In genomic region chr14:96268426-96269358, GRCh38 we compare ENCODE assay signal across 8 cellular contexts. TPM values are rescaled to one million over a fixed set of nuclear protein-coding genes. Genes with fewer than 3 reads are reported as not detected.
DNase-seq lines count a peak whose midpoint lies in the region; ATAC-seq, FAIRE-seq and TF ChIP-seq lines count a peak whose summit lies in the region.
"Had no signal": no experiment of that assay in that cellular context is flagged by ENCODE, and none has a peak within 500 bp of the region (broad histone marks: within the 10 kb centered on the region; RNA-seq: fewer than 3 reads in every experiment).

No MANE protein-coding gene starts in this region.

- in situ Hi-C loops in mammary epithelial cell (cut with MboI; ENCODE audit: low sequenced_read_pairs in 2 of 2) (loop anchor here (25.0 kb wide), 2 partner anchors 706 to 731 kb away; partner anchors contain the start of gene GLRX5 (in 1 of the 2)), HepG2 (cut with HindIII; ENCODE audit: extremely low pct_ligation_motif_present, low pct_unique_long_range_greater_than_20kb) (no loop called here)

- H3K36me3 Mint-ChIP-seq in natural killer cell treated with Interleukin-12 subunit alpha and Interleukin-12 subunit beta and Interleukin-15 and Interleukin-18, amount 100 ng/mL, for 72 hours = no peaks in the 10 kb centered on the region

- no peak overlapping the region for H3K23ac ChIP-seq in mesendoderm (ENCODE audit: low read length)

- H3K27ac Mint-ChIP-seq in natural killer cell treated with Interleukin-12 subunit alpha and Interleukin-12 subunit beta and Interleukin-15 and Interleukin-18, amount 100 ng/mL, for 72 hours = no peak overlapping the region

- H3K27me3 Mint-ChIP-seq in natural killer cell treated with Interleukin-12 subunit alpha and Interleukin-12 subunit beta and Interleukin-15 and Interleukin-18, amount 100 ng/mL, for 72 hours = peaks cover 4 to 16% of the 10 kb centered on the region in 2 donors

- no peaks in the 10 kb centered on the region for H3K36me3 ChIP-seq in mammary epithelial cell (ENCODE audit: insufficient read depth, low read length)
- H3K36me3 ChIP-seq in HepG2 (replicated peaks in 1 of 2; ENCODE audit: control insufficient read depth in 1 of 2, insufficient read depth in 2 of 2, low read length in 2 of 2) = no peaks in the 10 kb centered on the region
- no peaks in the 10 kb centered on the region for H3K36me3 ChIP-seq in urinary bladder (ENCODE audit: insufficient read depth)
- H3K36me3 ChIP-seq in mesendoderm (ENCODE audit: control insufficient read depth, insufficient read depth, low read length) = no peaks in the 10 kb centered on the region

- H4K8ac ChIP-seq in mesendoderm (ENCODE audit: low read depth, low read length) = no peak overlapping the region

- ATAC-seq in HepG2 (peak; percentile 74), HG03432 (IDR thresholded peaks at IDR 0.05; ENCODE audit: unreplicated experiment) (no peak)
- ATAC-seq in natural killer cell treated with Interleukin-12 subunit alpha and Interleukin-12 subunit beta and Interleukin-15 and Interleukin-18, amount 100 ng/mL, for 72 hours = no peak

- no peak overlapping the region for H2BK15ac ChIP-seq in mesendoderm (replicated peaks; ENCODE audit: low read depth)

- H3K27me3 ChIP-seq in mammary epithelial cell (ENCODE audit: insufficient read depth, low read length) (no peaks in the 10 kb centered on the region), HepG2 (ENCODE audit: control insufficient read depth in 1 of 2, insufficient read depth in 2 of 2, low read length in 2 of 2) (peaks cover 0 to 13% of the 10 kb centered on the region in 2 experiments; a peak in 1 of 5 replicates), mesendoderm (ENCODE audit: insufficient read depth, low read length, poor library complexity) (no peaks in the 10 kb centered on the region)

- no peak overlapping the region for H2BK120ac ChIP-seq in mesendoderm (ENCODE audit: low read depth, low read length)

- no peak overlapping the region for H3K18ac ChIP-seq in mesendoderm (ENCODE audit: low read length)

- H3K4me1 ChIP-seq in mammary epithelial cell (ENCODE audit: insufficient read depth, low read length) (peaks cover 46% of the 10 kb centered on the region), HepG2 (ENCODE audit: insufficient read depth, low read length) (peaks cover 22% of the 10 kb centered on the region), urinary bladder (ENCODE audit: insufficient read depth) (no peaks in the 10 kb centered on the region), mesendoderm (ENCODE audit: control insufficient read depth, low read depth, low read length) (no peaks in the 10 kb centered on the region)

- DNase-seq in HPDE6-E6E7 (ENCODE audit: extremely low spot score) (peak; percentile 89), mammary epithelial cell (peak; percentile 99), HepG2 (ENCODE audit: low spot score) (no peak), mesendoderm (no peak)
- no peak for DNase-seq in natural killer cell treated with Interleukin-12 subunit alpha and Interleukin-12 subunit beta and Interleukin-15 and Interleukin-18, amount 100 ng/mL, for 72 hours (ENCODE audit: low spot score)

- H2BK5ac ChIP-seq in mesendoderm (ENCODE audit: low read length) = no peak overlapping the region

- intact Hi-C loops in mammary epithelial cell (cut with micrococcal nuclease) = no loop called here
- intact Hi-C loops in HepG2 (cut with micrococcal nuclease; ENCODE audit: unreplicated experiment) = loop anchor here (10.0 kb wide), 1 partner anchor 64 kb away; the partner anchor contains the start of gene BDKRB2

- peak overlapping the region; percentile 50 for H2AFZ ChIP-seq in mammary epithelial cell (ENCODE audit: low read depth, low read length)
- no peak overlapping the region for H2AFZ ChIP-seq in HepG2 (ENCODE audit: low read length)

- CTCF ChIA-PET in mammary epithelial cell (lab: Charles Lee; ENCODE audit: low non-redundant PET) (interaction anchor here (0.7 kb wide), 1 partner anchor 488 kb away, joined by 3 read pairs; no protein-coding TSS in a partner anchor), HepG2 (lab: Yijun Ruan, JAX; ENCODE audit: low intra/inter-chr PET ratio, low total read pairs) (no interaction called here)

- H3K9me3 Mint-ChIP-seq in natural killer cell treated with Interleukin-12 subunit alpha and Interleukin-12 subunit beta and Interleukin-15 and Interleukin-18, amount 100 ng/mL, for 72 hours = no peaks in the 10 kb centered on the region

- TF ChIP-seq POLR2A in HepG2 (IDR thresholded peaks at IDR 0.05; ENCODE audit: insufficient read depth in 1 of 2, low read depth in 2 of 2, low read length in 2 of 2) = no peak

- H3K79me2 ChIP-seq in mammary epithelial cell (ENCODE audit: insufficient read depth, low read length) = no peaks in the 10 kb centered on the region
- H3K79me2 ChIP-seq in HepG2 (ENCODE audit: insufficient read depth, low read length) = no peaks in the 10 kb centered on the region
- no peaks in the 10 kb centered on the region for H3K79me2 ChIP-seq in mesendoderm (ENCODE audit: control insufficient read depth, insufficient read depth, low read length)

- peaks cover 0 to 3% of the 10 kb centered on the region in 2 donors for H3K4me1 Mint-ChIP-seq in natural killer cell treated with Interleukin-12 subunit alpha and Interleukin-12 subunit beta and Interleukin-15 and Interleukin-18, amount 100 ng/mL, for 72 hours (ENCODE audit: low read depth in 2 of 2)

- BruUV-seq in mammary epithelial cell (replicated peaks; lab: Mats Ljungman, UMichigan) (TSS peak; percentile 81), HepG2 (replicated peaks; lab: Mats Ljungman, UMichigan) (no TSS peak)

- no peak overlapping the region for H2AK5ac ChIP-seq in mesendoderm (ENCODE audit: low read length)

- no peak overlapping the region for H4K5ac ChIP-seq in mesendoderm (ENCODE audit: low read length)

- H4K20me1 ChIP-seq in mammary epithelial cell (ENCODE audit: insufficient read depth, low read length) (no peaks in the 10 kb centered on the region), HepG2 (ENCODE audit: insufficient read depth, low read length) (no peaks in the 10 kb centered on the region)

- H3K4ac ChIP-seq in mesendoderm (ENCODE audit: low read depth, low read length) = no peak overlapping the region

- H3K4me3 ChIP-seq in mammary epithelial cell (replicated peaks in 1 of 3; ENCODE audit: insufficient read depth in 1 of 3, low read depth in 2 of 3, low read length in 3 of 3) = no peak overlapping the region
- H3K4me3 ChIP-seq in HepG2 (replicated peaks in 1 of 3; ENCODE audit: insufficient read depth in 1 of 3, low read depth in 2 of 3, low read length in 3 of 3) = peak overlapping the region in 1 of 3 experiments; percentile 2; a peak in 1 of 6 replicates
- H3K4me3 ChIP-seq in urinary bladder (ENCODE audit: low read depth, low read length) = no peak overlapping the region
- H3K4me3 ChIP-seq in mesendoderm (ENCODE audit: low read length) = no peak overlapping the region

- POLR2A ChIA-PET in HepG2 (lab: Yijun Ruan, JAX) = no interaction called here

- H3K4me2 ChIP-seq in mammary epithelial cell (ENCODE audit: insufficient read depth, low read depth, low read length) (peak overlapping the region; percentile 30), HepG2 (ENCODE audit: low read depth, low read length) (peak overlapping the region; percentile 47), mesendoderm (ENCODE audit: low read length) (no peak overlapping the region)

- WGBS in mammary epithelial cell (ENCODE audit: low coverage, missing lambda C conversion rate) = 47% methylated on average over 15 of the region's 22 CpGs
- WGBS in HepG2 (ENCODE audit: low lambda C conversion rate) = 27% methylated on average over 16 of the region's 22 CpGs
- 66% methylated on average over 22 of the region's 22 CpGs for WGBS in urinary bladder
- no CpG with 5 or more reads among the region's 22 CpGs for WGBS in mesendoderm (ENCODE audit: extremely low coverage, insufficient coverage, low lambda C conversion rate)

- H3K9ac ChIP-seq in mammary epithelial cell (ENCODE audit: insufficient read depth, low read length) (peak overlapping the region; percentile 2), HepG2 (ENCODE audit: insufficient read depth, low read depth, low read length) (no peak overlapping the region), mesendoderm (ENCODE audit: low read length) (no peak overlapping the region)

- no peak overlapping the region for H3K56ac ChIP-seq in mesendoderm (ENCODE audit: low read length)

- TF ChIP-seq CTCF in mammary epithelial cell (conservative IDR thresholded peaks at IDR 0.05 in 1 of 2, IDR thresholded peaks at IDR 0.05 in 1 of 2; ENCODE audit: extremely low read depth in 1 of 2, insufficient read depth in 1 of 2, low read depth in 1 of 2, low read length in 2 of 2) (no peak), HepG2 (CRISPR knock-in tag; IDR thresholded peaks at IDR 0.05) (no peak)

- TF ChIP-seq EP300 in HepG2 (IDR thresholded peaks at IDR 0.05; ENCODE audit: low read depth in 2 of 2, low read length in 2 of 2) (no peak), HepG2 (CRISPR knock-in tag; IDR thresholded peaks at IDR 0.05; ENCODE audit: borderline replicate concordance) (no peak)

- no peaks in the 10 kb centered on the region for H3K79me1 ChIP-seq in mesendoderm (ENCODE audit: low read length)

- dilution Hi-C loops in mammary epithelial cell (cut with HindIII; ENCODE audit: low sequenced_read_pairs) = loop anchor here (25.0 kb wide), 1 partner anchor 156 kb away; no protein-coding TSS in a partner anchor

- no peak overlapping the region for H3K4me3 Mint-ChIP-seq in natural killer cell treated with Interleukin-12 subunit alpha and Interleukin-12 subunit beta and Interleukin-15 and Interleukin-18, amount 100 ng/mL, for 72 hours

- TF ChIP-seq RAD21 in HepG2 (CRISPR knock-in tag; IDR thresholded peaks at IDR 0.05) = no peak

- FAIRE-seq in HepG2 (lab: Jason Lieb, UNC) = no peak

- H3K27ac ChIP-seq in mammary epithelial cell (ENCODE audit: insufficient read depth, low read depth, low read length) = peak overlapping the region; percentile 78
- H3K27ac ChIP-seq in HepG2 (ENCODE audit: extremely low read length, insufficient read depth, low read length) = no peak overlapping the region
- peak overlapping the region; percentile 45 for H3K27ac ChIP-seq in urinary bladder (ENCODE audit: low read depth)
- H3K27ac ChIP-seq in mesendoderm (ENCODE audit: low read depth, low read length) = no peak overlapping the region

- H3K9me3 ChIP-seq in mammary epithelial cell (replicated peaks; ENCODE audit: insufficient read depth, low read length) (peaks cover 10% of the 10 kb centered on the region), HepG2 (ENCODE audit: low read length) (peaks cover 7% of the 10 kb centered on the region; the same call in 1 of the 2 replicates)

RNA-seq across cellular contexts. Expression of gene BDKRB1, which starts 12.7 kb away (rescaled TPM):
- total RNA-seq in mammary epithelial cell (1 to 10 TPM in 1 of 2 donors, under 1 TPM in 1; 0.17 to 4.8 TPM), HepG2 (2016; rRNA removed; fragmentation: Illumina TruSeq; extraction: Trizol) (not detected in 2 replicates), urinary bladder (3.0 TPM)
- polyA plus RNA-seq in mammary epithelial cell (3.7 TPM), HepG2 (2011; rRNA removed) (0.05 TPM in 1 of 2 replicates, not detected in the other), urinary bladder (2.9 TPM)
- 6.9 TPM for polyA minus RNA-seq in mammary epithelial cell
- not detected in 2 replicates for total RNA-seq in HepG2 (2016; cell fraction: cytosol; rRNA removed; fragmentation: Illumina TruSeq; extraction: Trizol; ENCODE audit: low read depth)
- total RNA-seq in HepG2 (2016; cell fraction: insoluble cytoplasmic fraction; rRNA removed; fragmentation: Illumina TruSeq; extraction: Trizol) = not detected in 2 replicates
- not detected in 2 replicates for total RNA-seq in HepG2 (2016; cell fraction: membrane; rRNA removed; fragmentation: Illumina TruSeq; extraction: Trizol)
- not detected in 2 replicates for total RNA-seq in HepG2 (2016; cell fraction: nucleus; rRNA removed; fragmentation: Illumina TruSeq; extraction: Trizol)
- polyA plus RNA-seq in HepG2 (2011; cell fraction: cytosol; rRNA removed) = not detected in 2 replicates
- not detected in 2 replicates for polyA plus RNA-seq in HepG2 (2011; cell fraction: nucleus; rRNA removed)
- polyA plus RNA-seq in HepG2 (2012) = not detected in 2 replicates
- not detected in 2 replicates for polyA plus RNA-seq in HepG2 (2016; cell fraction: cytosol; fragmentation: Illumina TruSeq; extraction: Trizol; ENCODE audit: low read depth)
- not detected in 2 replicates for polyA plus RNA-seq in HepG2 (2016; cell fraction: insoluble cytoplasmic fraction; fragmentation: Illumina TruSeq; extraction: Trizol; ENCODE audit: low read depth)
- not detected in 2 replicates for polyA plus RNA-seq in HepG2 (2016; cell fraction: membrane; fragmentation: Illumina TruSeq; extraction: Trizol; ENCODE audit: low read depth)
- not detected in 2 replicates for polyA plus RNA-seq in HepG2 (2016; cell fraction: nucleus; fragmentation: Illumina TruSeq; extraction: Trizol; ENCODE audit: insufficient read depth, low read depth)
- polyA minus RNA-seq in HepG2 (2011; rRNA and poly(A)+ RNA removed; ENCODE audit: low replicate concordance) = 20.3 TPM in 1 of 2 replicates, not detected in the other
- 0.62 TPM in 1 of 2 replicates, not detected in the other for polyA minus RNA-seq in HepG2 (2011; cell fraction: cytosol; rRNA and poly(A)+ RNA removed)
- not detected in 2 replicates for polyA minus RNA-seq in HepG2 (2011; cell fraction: nucleus; rRNA and poly(A)+ RNA removed)
- total RNA-seq in natural killer cell treated with Interleukin-12 subunit alpha and Interleukin-12 subunit beta and Interleukin-15 and Interleukin-18, amount 100 ng/mL, for 72 hours = not detected
- polyA plus RNA-seq in mesendoderm (2013, experiment 1 of 2) = 0.56 TPM
- 0.53 TPM for polyA plus RNA-seq in mesendoderm (2013, experiment 2 of 2)
- total RNA-seq: glomerular endothelial cell had no signal

Comparison
In these comparisons a context has a peak if more than half of its experiments do, and no peak if none do; other contexts are left out.
1. DNase-seq: peak in HPDE6-E6E7 (single experiment) and mammary epithelial cell (single experiment); none in HepG2 (single experiment), natural killer cell treated with Interleukin-12 subunit alpha and Interleukin-12 subunit beta and Interleukin-15 and Interleukin-18, amount 100 ng/mL, for 72 hours (single experiment) and mesendoderm (single experiment).
2. H3K27ac ChIP-seq: peak in mammary epithelial cell (single experiment) and urinary bladder (single experiment); none in HepG2 (single experiment) and mesendoderm (single experiment).